Comparison of ENCODE assay signal across 1 cellular context in the genomic region with DNA sequence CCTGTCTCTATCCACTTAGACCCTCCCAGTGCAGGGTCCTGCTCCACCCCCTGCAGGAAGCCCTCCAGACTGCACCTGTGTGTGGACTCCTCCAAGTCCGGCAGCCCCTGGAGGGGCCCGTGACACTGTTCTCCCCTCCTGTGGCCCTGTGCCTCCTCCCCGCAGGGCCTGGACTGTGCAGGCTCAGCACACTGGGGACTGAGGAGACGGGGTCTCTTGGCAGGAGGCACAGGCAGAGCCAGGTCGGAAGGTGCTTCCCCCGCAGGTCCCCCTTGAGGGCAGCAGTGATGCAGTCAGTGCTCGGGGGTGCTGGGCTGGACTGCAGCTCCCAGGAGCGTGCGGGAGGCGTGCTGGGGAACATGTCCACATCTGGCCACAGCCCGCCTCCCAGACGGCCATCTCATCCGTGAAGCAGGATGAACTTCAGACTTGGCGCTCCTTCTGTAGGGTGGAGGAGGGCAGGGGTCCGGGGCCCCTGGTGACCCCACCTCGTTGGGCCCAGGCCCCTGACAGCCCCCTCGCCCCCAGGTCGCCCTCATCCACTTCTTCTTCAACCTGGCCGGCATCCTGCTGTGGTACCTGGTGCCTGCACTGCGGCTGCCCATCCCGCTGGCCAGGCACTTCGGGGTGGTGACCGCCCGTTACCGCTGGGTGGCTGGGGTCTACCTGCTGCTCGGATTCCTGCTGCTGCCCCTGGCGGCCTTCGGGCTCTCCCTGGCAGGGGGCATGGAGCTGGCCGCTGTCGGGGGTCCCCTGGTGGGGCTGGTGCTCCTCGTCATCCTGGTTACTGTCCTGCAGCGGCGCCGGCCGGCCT.
A peak's percentile ranks its signal among the peaks of the same experiment; 100 is the strongest.
TF ChIP-seq lines count a peak whose summit lies in the region.

No MANE protein-coding gene starts in this region.

TF ChIP-seq in HepG2, 621 proteins besides CTCF, POLR2A, EP300 and RAD21 (continued from another document and continues in another):
- TF ChIP-seq ZNF589 (CRISPR knock-in tag; conservative IDR thresholded peaks at IDR 0.05), result 0 out of 2 replicates have a peak, but pooled peaks have one; percentile 3
- TF ChIP-seq TARDBP (CRISPR knock-in tag; IDR thresholded peaks at IDR 0.05), result peak; percentile 26; the same call in 1 of the 2 replicates
- no peak for TF ChIP-seq BCLAF1 (IDR thresholded peaks at IDR 0.05)
- TF ChIP-seq ZMYM2 (CRISPR knock-in tag; IDR thresholded peaks at IDR 0.05), result 0 out of 2 replicates have a peak, but pooled peaks have one; percentile 25
- TF ChIP-seq ZNF143 (CRISPR knock-in tag; IDR thresholded peaks at IDR 0.05), result peak; percentile 55; the same call in 1 of the 2 replicates
- TF ChIP-seq, protein P1, sequence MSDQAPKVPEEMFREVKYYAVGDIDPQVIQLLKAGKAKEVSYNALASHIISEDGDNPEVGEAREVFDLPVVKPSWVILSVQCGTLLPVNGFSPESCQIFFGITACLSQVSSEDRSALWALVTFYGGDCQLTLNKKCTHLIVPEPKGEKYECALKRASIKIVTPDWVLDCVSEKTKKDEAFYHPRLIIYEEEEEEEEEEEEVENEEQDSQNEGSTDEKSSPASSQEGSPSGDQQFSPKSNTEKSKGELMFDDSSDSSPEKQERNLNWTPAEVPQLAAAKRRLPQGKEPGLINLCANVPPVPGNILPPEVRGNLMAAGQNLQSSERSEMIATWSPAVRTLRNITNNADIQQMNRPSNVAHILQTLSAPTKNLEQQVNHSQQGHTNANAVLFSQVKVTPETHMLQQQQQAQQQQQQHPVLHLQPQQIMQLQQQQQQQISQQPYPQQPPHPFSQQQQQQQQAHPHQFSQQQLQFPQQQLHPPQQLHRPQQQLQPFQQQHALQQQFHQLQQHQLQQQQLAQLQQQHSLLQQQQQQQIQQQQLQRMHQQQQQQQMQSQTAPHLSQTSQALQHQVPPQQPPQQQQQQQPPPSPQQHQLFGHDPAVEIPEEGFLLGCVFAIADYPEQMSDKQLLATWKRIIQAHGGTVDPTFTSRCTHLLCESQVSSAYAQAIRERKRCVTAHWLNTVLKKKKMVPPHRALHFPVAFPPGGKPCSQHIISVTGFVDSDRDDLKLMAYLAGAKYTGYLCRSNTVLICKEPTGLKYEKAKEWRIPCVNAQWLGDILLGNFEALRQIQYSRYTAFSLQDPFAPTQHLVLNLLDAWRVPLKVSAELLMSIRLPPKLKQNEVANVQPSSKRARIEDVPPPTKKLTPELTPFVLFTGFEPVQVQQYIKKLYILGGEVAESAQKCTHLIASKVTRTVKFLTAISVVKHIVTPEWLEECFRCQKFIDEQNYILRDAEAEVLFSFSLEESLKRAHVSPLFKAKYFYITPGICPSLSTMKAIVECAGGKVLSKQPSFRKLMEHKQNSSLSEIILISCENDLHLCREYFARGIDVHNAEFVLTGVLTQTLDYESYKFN (CRISPR knock-in tag; conservative IDR thresholded peaks at IDR 0.05), result peak; percentile 28; the same call in 1 of the 2 replicates
- peak; percentile 91; the same call in 1 of the 2 replicates for TF ChIP-seq ZBTB42 (CRISPR knock-in tag; IDR thresholded peaks at IDR 0.05)
- TF ChIP-seq MXI1 (IDR thresholded peaks at IDR 0.05; ENCODE audit: borderline replicate concordance, low read depth, low read length), result peak; percentile 1; the same call in 1 of the 3 replicates
- TF ChIP-seq DBP (CRISPR knock-in tag; IDR thresholded peaks at IDR 0.05; ENCODE audit: not compliant biosample characterization), result peak; percentile 43
- TF ChIP-seq, protein P2, sequence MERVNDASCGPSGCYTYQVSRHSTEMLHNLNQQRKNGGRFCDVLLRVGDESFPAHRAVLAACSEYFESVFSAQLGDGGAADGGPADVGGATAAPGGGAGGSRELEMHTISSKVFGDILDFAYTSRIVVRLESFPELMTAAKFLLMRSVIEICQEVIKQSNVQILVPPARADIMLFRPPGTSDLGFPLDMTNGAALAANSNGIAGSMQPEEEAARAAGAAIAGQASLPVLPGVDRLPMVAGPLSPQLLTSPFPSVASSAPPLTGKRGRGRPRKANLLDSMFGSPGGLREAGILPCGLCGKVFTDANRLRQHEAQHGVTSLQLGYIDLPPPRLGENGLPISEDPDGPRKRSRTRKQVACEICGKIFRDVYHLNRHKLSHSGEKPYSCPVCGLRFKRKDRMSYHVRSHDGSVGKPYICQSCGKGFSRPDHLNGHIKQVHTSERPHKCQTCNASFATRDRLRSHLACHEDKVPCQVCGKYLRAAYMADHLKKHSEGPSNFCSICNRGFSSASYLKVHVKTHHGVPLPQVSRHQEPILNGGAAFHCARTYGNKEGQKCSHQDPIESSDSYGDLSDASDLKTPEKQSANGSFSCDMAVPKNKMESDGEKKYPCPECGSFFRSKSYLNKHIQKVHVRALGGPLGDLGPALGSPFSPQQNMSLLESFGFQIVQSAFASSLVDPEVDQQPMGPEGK (CRISPR knock-in tag; IDR thresholded peaks at IDR 0.05), result peak; percentile 79
- TF ChIP-seq ZSCAN25 (CRISPR knock-in tag; IDR thresholded peaks at IDR 0.05), result peak; percentile 88
- 0 out of 2 replicates have a peak, but pooled peaks have one; percentile 19 for TF ChIP-seq ZNF572 (CRISPR knock-in tag; IDR thresholded peaks at IDR 0.05)
- no peak for TF ChIP-seq XRCC5 (optimal IDR thresholded peaks at IDR 0.05; ENCODE audit: low read length)
- no peak for TF ChIP-seq EHMT2 (IDR thresholded peaks at IDR 0.05; ENCODE audit: borderline replicate concordance, low read depth, low read length)
- peak; percentile 79; the same call in 1 of the 2 replicates for TF ChIP-seq ZNF790 (CRISPR knock-in tag; IDR thresholded peaks at IDR 0.05; ENCODE audit: borderline replicate concordance)
- 0 out of 2 replicates have a peak, but pooled peaks have one; percentile 54 for TF ChIP-seq STAT5B (CRISPR knock-in tag; IDR thresholded peaks at IDR 0.05)
- no peak for TF ChIP-seq AGO1 (IDR thresholded peaks at IDR 0.05; ENCODE audit: low read depth, low read length, poor library complexity, severe bottlenecking)
- peak; percentile 59; the same call in 1 of the 2 replicates for TF ChIP-seq ZNF784 (CRISPR knock-in tag; IDR thresholded peaks at IDR 0.05; ENCODE audit: borderline replicate concordance)
- peak; percentile 16; the same call in 1 of the 2 replicates for TF ChIP-seq ZNF607 (CRISPR knock-in tag; IDR thresholded peaks at IDR 0.05; ENCODE audit: borderline replicate concordance)
- TF ChIP-seq, protein P3, sequence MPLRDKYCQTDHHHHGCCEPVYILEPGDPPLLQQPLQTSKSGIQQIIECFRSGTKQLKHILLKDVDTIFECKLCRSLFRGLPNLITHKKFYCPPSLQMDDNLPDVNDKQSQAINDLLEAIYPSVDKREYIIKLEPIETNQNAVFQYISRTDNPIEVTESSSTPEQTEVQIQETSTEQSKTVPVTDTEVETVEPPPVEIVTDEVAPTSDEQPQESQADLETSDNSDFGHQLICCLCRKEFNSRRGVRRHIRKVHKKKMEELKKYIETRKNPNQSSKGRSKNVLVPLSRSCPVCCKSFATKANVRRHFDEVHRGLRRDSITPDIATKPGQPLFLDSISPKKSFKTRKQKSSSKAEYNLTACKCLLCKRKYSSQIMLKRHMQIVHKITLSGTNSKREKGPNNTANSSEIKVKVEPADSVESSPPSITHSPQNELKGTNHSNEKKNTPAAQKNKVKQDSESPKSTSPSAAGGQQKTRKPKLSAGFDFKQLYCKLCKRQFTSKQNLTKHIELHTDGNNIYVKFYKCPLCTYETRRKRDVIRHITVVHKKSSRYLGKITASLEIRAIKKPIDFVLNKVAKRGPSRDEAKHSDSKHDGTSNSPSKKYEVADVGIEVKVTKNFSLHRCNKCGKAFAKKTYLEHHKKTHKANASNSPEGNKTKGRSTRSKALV (CRISPR knock-in tag; IDR thresholded peaks at IDR 0.05), result 0 out of 2 replicates have a peak, but pooled peaks have one; percentile 39
- no peak for TF ChIP-seq ZNF83 (CRISPR knock-in tag; IDR thresholded peaks at IDR 0.05; ENCODE audit: borderline replicate concordance)
- no peak; the same call in none of the 2 replicates for TF ChIP-seq ZNF547 (CRISPR knock-in tag; IDR thresholded peaks at IDR 0.05)
- no peak for TF ChIP-seq ZNF691 (CRISPR knock-in tag; IDR thresholded peaks at IDR 0.05; ENCODE audit: borderline replicate concordance, low read depth)
- TF ChIP-seq PRDM10 (CRISPR knock-in tag; IDR thresholded peaks at IDR 0.05; ENCODE audit: low read depth), result peak; percentile 53; the same call in 1 of the 2 replicates
- peak; percentile 34; the same call in 1 of the 2 replicates for TF ChIP-seq FOXA3 (CRISPR knock-in tag; IDR thresholded peaks at IDR 0.05)
- peak; percentile 26; the same call in 1 of the 2 replicates for TF ChIP-seq ELF3 (CRISPR knock-in tag; IDR thresholded peaks at IDR 0.05)
- peak; percentile 59 for TF ChIP-seq ZNF546 (CRISPR knock-in tag; conservative IDR thresholded peaks at IDR 0.05)
- TF ChIP-seq IRX3 (CRISPR knock-in tag; IDR thresholded peaks at IDR 0.05; ENCODE audit: borderline replicate concordance, low read depth), result 0 out of 2 replicates have a peak, but pooled peaks have one; percentile 41
- TF ChIP-seq TFDP2 (CRISPR knock-in tag; IDR thresholded peaks at IDR 0.05), result peak; percentile 55; the same call in 1 of the 2 replicates
- TF ChIP-seq ZNF776 (CRISPR knock-in tag; IDR thresholded peaks at IDR 0.05), result peak; percentile 30
